In the genomic region with DNA sequence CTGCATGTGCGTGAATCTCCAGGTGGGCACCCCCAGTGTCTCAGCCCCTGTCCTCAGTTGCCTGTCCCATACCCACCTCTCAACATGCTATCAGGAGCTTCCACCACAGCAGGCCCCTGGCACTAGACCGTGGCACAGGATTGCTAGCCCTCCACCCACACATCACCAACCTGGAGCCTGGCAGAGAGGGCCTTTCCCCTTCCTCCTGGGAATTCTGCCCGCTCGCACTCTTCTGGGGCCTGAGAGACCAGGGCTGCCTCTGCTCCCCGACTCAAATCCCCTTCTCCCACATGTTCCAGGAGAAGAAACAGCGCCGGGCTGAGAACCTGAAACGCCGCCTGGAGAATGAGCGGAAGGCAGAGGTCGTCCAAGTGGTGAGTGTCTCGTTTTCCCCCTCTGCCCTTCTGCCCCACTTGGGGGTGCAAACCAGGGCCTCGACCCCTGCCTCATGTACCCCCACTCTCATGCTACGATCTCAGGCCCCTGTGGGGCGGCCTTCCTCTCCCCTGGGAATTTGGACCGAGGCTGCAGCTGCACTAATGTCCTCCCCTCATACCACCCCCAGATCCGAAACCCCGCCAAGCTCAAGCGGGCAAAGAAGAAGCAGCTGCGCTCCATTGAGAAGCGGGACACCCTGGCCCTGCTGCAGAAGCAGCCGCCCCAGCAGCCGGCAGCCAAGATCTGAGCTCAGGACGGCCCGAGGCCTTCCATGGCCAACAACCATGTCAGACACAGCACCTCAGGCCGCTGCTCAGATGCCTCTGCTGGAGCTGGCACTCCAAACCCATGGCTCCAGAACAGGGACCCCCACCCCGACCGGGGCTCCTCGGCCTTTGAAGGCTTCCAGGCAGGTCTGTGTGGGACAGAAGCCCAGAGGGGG, we compare ENCODE assay signal across 34 cellular contexts. TPM values are rescaled to one million over a fixed set of nuclear protein-coding genes. Genes with fewer than 3 reads are reported as not detected.
"Had no signal": no experiment of that assay in that cellular context is flagged by ENCODE, and none has a peak within 500 bp of the region (broad histone marks: within the 10 kb centered on the region; RNA-seq: fewer than 3 reads in every experiment).

No MANE protein-coding gene starts in this region.

- H3K9me3 Mint-ChIP-seq: immature natural killer cell; naive thymus-derived CD8-positive, alpha-beta T cell; nephron; neural crest cell; stimulated activated naive B cell treated with anti-CD40 and anti-IgM and Interleukin-4, amounts not matched to agents 10 μg/mL and 1 μg/mL and 100 μg/mL, for 72 hours had no signal

- ATAC-seq: left colon; left lung; naive thymus-derived CD8-positive, alpha-beta T cell; sciatic nerve; stimulated activated naive B cell treated with anti-CD40 and anti-IgM and Interleukin-4, amounts not matched to agents 10 μg/mL and 1 μg/mL and 100 μg/mL, for 72 hours; stimulated activated naive CD8-positive, alpha-beta T cell treated with anti-CD3 and anti-CD28 coated beads, Interleukin-15, Interleukin-2, amounts not matched to agents 100 U/mL and 50 U/mL, for 24 hours; upper lobe of right lung had no signal

- H3K4me1 ChIP-seq: lower lobe of right lung, upper lobe of right lung had no signal

- H3K27ac ChIP-seq: left lung, lower lobe of right lung, right atrium auricular region, skin epidermis, stomach, suprapubic skin, thoracic aorta, tibial artery, upper lobe of right lung had no signal

- DNase-seq: hypothalamus; immature natural killer cell; kidney; left colon; left lung; lower lobe of right lung; mammary epithelial cell; mesenchymal stem cell; naive thymus-derived CD8-positive, alpha-beta T cell; nucleus accumbens; stimulated activated CD4-positive, alpha-beta T cell treated with anti-CD3 and anti-CD28 coated beads, Interleukin-12 subunit alpha, Interleukin-12 subunit beta, amount 100 ng/mL, for 4 hours; stimulated activated CD4-positive, alpha-beta T cell treated with anti-CD3 and anti-CD28 coated beads, Interleukin-15, amount 100 ng/mL, for 24 hours; stimulated activated CD4-positive, alpha-beta T cell treated with anti-CD3 and anti-CD28 coated beads, Interleukin-2, amount 100 ng/mL, for 24 hours; stimulated activated CD4-positive, alpha-beta T cell treated with anti-CD3 and anti-CD28 coated beads, Interleukin-4, amount 100 ng/mL, for 1 hour; stimulated activated naive B cell treated with anti-CD40 and anti-IgM and Interleukin-4, amounts not matched to agents 10 μg/mL and 1 μg/mL and 100 μg/mL, for 72 hours; stimulated activated naive CD8-positive, alpha-beta T cell treated with anti-CD3 and anti-CD28 coated beads, Interleukin-15, Interleukin-2, amounts not matched to agents 100 U/mL and 50 U/mL, for 24 hours; stomach; tibial artery; trophoblast cell; upper lobe of right lung had no signal

- H3K27ac Mint-ChIP-seq: immature natural killer cell, progenitor cell of endocrine pancreas had no signal

- FAIRE-seq: islet of Langerhans, kidney, urothelium cell line had no signal

- H3K4me3 Mint-ChIP-seq: immature natural killer cell; naive thymus-derived CD8-positive, alpha-beta T cell; nephron; neural crest cell; stimulated activated naive B cell treated with anti-CD40 and anti-IgM and Interleukin-4, amounts not matched to agents 10 μg/mL and 1 μg/mL and 100 μg/mL, for 72 hours had no signal

- H3K9me3 ChIP-seq: left lung, lower lobe of right lung, right atrium auricular region, stomach, suprapubic skin, thoracic aorta, tibial artery, upper lobe of right lung had no signal

- H3K27me3 ChIP-seq: left lung, right atrium auricular region, suprapubic skin, tibial artery, upper lobe of right lung had no signal

- H3K4me3 ChIP-seq: left lung, lower lobe of right lung, right atrium auricular region, skin epidermis, stomach, suprapubic skin, thoracic aorta, tibial artery, upper lobe of right lung had no signal

- H3K27me3 Mint-ChIP-seq: naive thymus-derived CD8-positive, alpha-beta T cell; progenitor cell of endocrine pancreas; stimulated activated naive B cell treated with anti-CD40 and anti-IgM and Interleukin-4, amounts not matched to agents 10 μg/mL and 1 μg/mL and 100 μg/mL, for 72 hours had no signal

RNA-seq across cellular contexts. Expression of gene PTGDR2, which starts 5.9 kb away (rescaled TPM):
- total RNA-seq: mammary epithelial cell, renal cortical epithelial cell had no signal

RNA-seq across cellular contexts. Expression of gene ZP1, which starts 17.5 kb away (rescaled TPM):
- total RNA-seq: kidney; left lung; liver; lower lobe of right lung; mammary epithelial cell; naive thymus-derived CD8-positive, alpha-beta T cell; neural crest cell; osteocyte; progenitor cell of endocrine pancreas; pulmonary artery endothelial cell; renal cortical epithelial cell; right atrium auricular region; thoracic aorta; upper lobe of right lung had no signal
- polyA plus RNA-seq: immature natural killer cell; liver; mammary epithelial cell; naive thymus-derived CD8-positive, alpha-beta T cell had no signal
